ENCODE assay signal across 32 cellular contexts in genomic region chr6:93376026-93376540, GRCh38. TPM values are rescaled to one million over a fixed set of nuclear protein-coding genes. Genes with fewer than 3 reads are reported as not detected.
"Had no signal": no experiment of that assay in that cellular context is flagged by ENCODE, and none has a peak within 500 bp of the region (broad histone marks: within the 10 kb centered on the region; RNA-seq: fewer than 3 reads in every experiment).

No MANE protein-coding gene starts in this region.

- H3K36me3 Mint-ChIP-seq: activated naive CD8-positive, alpha-beta T cell had no signal

- H3K27me3 Mint-ChIP-seq: activated B cell treated with CpG ODN at 0.5 μM for 24 hours; activated CD8-positive, alpha-beta T cell treated with anti-CD3 and anti-CD28 coated beads for 36 hours; activated naive CD8-positive, alpha-beta T cell; activated T-helper 17 cell treated with anti-CD3 and anti-CD28 coated beads, Interleukin-2, amount 50 U/mL, for 72 hours; central memory CD8-positive, alpha-beta T cell; dendritic cell treated with granulocyte-macrophage colony-stimulating factor and Interleukin-4, amounts not matched to agents 40 ng/mL and 50 ng/mL, for 4 days; T-helper 17 cell had no signal

- ATAC-seq: activated CD4-positive, CD25-positive, alpha-beta regulatory T cell treated with anti-CD3 and anti-CD28 coated beads, Interleukin-2, amount 50 U/mL, for 24 hours; activated CD8-positive, alpha-beta T cell treated with anti-CD3 and anti-CD28 coated beads for 36 hours; activated T-cell treated with anti-CD3 and anti-CD28 coated beads, Interleukin-2, amount 50 U/mL, for 4 hours; activated T-helper 17 cell treated with anti-CD3 and anti-CD28 coated beads, Interleukin-2, amount 50 U/mL, for 72 hours; foreskin keratinocyte; gastrocnemius medialis; heart right ventricle; T-helper 17 cell had no signal

- H3K4me1 Mint-ChIP-seq: activated B cell treated with CpG ODN at 0.5 μM for 24 hours; activated T-helper 17 cell treated with anti-CD3 and anti-CD28 coated beads, Interleukin-2, amount 50 U/mL, for 72 hours; central memory CD8-positive, alpha-beta T cell; T-helper 17 cell had no signal

- DNase-seq: activated B cell treated with CpG ODN at 0.5 μM for 24 hours; activated CD4-positive, alpha-beta T cell treated with anti-CD3 and anti-CD28 coated beads for 48 hours; activated CD4-positive, alpha-beta T cell treated with anti-CD3 and anti-CD28 coated beads, Interleukin-2, amount 50 U/mL, for 1 hour; activated CD4-positive, alpha-beta T cell treated with anti-CD3 and anti-CD28 coated beads, Interleukin-2, amount 50 U/mL, for 48 hours; activated CD8-positive, alpha-beta memory T cell treated with anti-CD3 and anti-CD28 coated beads for 24 hours; activated CD8-positive, alpha-beta T cell treated with anti-CD3 and anti-CD28 coated beads for 36 hours; activated effector memory CD4-positive, alpha-beta T cell treated with Interleukin-2 at 50 U/mL for 16 hours; activated gamma-delta T cell treated with Interleukin-2 at 50 U/mL for 16 hours; activated naive CD4-positive, alpha-beta T cell treated with anti-CD3 and anti-CD28 coated beads, Interleukin-2, amount 50 U/mL, for 16 hours; activated naive CD4-positive, alpha-beta T cell treated with Interleukin-2 at 50 U/mL for 16 hours; activated T-cell treated with anti-CD3 and anti-CD28 coated beads, Interleukin-2, amount 50 U/mL, for 4 hours; amniotic stem cell; anterior cingulate cortex; brain microvascular endothelial cell; dorsolateral prefrontal cortex; effector memory CD4-positive, alpha-beta T cell; endodermal cell; foreskin keratinocyte; gastrocnemius medialis; heart right ventricle; T-helper 17 cell; T1000; WERI-Rb-1 had no signal

- H3K4me3 ChIP-seq: coronary artery, dorsolateral prefrontal cortex, esophagus muscularis mucosa, gastrocnemius medialis, heart right ventricle had no signal

- H3K4me1 ChIP-seq: foreskin keratinocyte, gastrocnemius medialis, heart right ventricle had no signal

- H3K9me3 Mint-ChIP-seq: activated B cell treated with CpG ODN at 0.5 μM for 24 hours; activated CD8-positive, alpha-beta T cell treated with anti-CD3 and anti-CD28 coated beads for 36 hours; dendritic cell treated with granulocyte-macrophage colony-stimulating factor and Interleukin-4, amounts not matched to agents 40 ng/mL and 50 ng/mL, for 4 days; endodermal cell; T-helper 2 cell treated with Interferon-gamma antibody and Interleukin-4, amounts not matched to agents 5 μg/mL and 100 μg/mL, for 36 hours had no signal

- H3K36me3 ChIP-seq: brain microvascular endothelial cell, esophagus muscularis mucosa, gastrocnemius medialis, heart right ventricle, WERI-Rb-1 had no signal

- H3K27me3 ChIP-seq: brain microvascular endothelial cell, dorsolateral prefrontal cortex, esophagus muscularis mucosa, foreskin keratinocyte, gastrocnemius medialis, heart right ventricle had no signal

- H3K4me3 Mint-ChIP-seq: activated B cell treated with CpG ODN at 0.5 μM for 24 hours; activated CD8-positive, alpha-beta T cell treated with anti-CD3 and anti-CD28 coated beads for 36 hours; activated naive CD8-positive, alpha-beta T cell; activated T-cell treated with anti-CD3 and anti-CD28 coated beads, Interleukin-2, amount 50 U/mL, for 4 hours; activated T-helper 17 cell treated with anti-CD3 and anti-CD28 coated beads, Interleukin-2, amount 50 U/mL, for 72 hours; central memory CD8-positive, alpha-beta T cell; dendritic cell treated with granulocyte-macrophage colony-stimulating factor and Interleukin-4, amounts not matched to agents 40 ng/mL and 50 ng/mL, for 4 days; endodermal cell; T-helper 17 cell; T-helper 2 cell treated with Interferon-gamma antibody and Interleukin-4, amounts not matched to agents 5 μg/mL and 100 μg/mL, for 36 hours had no signal

- H3K27ac Mint-ChIP-seq: activated B cell treated with CpG ODN at 0.5 μM for 24 hours; activated CD8-positive, alpha-beta T cell treated with anti-CD3 and anti-CD28 coated beads for 36 hours; activated naive CD8-positive, alpha-beta T cell; activated T-helper 17 cell treated with anti-CD3 and anti-CD28 coated beads, Interleukin-2, amount 50 U/mL, for 72 hours; dendritic cell treated with granulocyte-macrophage colony-stimulating factor and Interleukin-4, amounts not matched to agents 40 ng/mL and 50 ng/mL, for 4 days; endodermal cell; T-helper 17 cell; T-helper 2 cell treated with Interferon-gamma antibody and Interleukin-4, amounts not matched to agents 5 μg/mL and 100 μg/mL, for 36 hours had no signal

- H3K9me3 ChIP-seq: esophagus muscularis mucosa, gastrocnemius medialis, heart right ventricle had no signal

- H3K27ac ChIP-seq: brain microvascular endothelial cell, coronary artery, dorsolateral prefrontal cortex, esophagus muscularis mucosa, foreskin keratinocyte, gastrocnemius medialis, heart right ventricle, WERI-Rb-1 had no signal

RNA-seq across cellular contexts. Expression of gene EPHA7, which starts 43.3 kb away (rescaled TPM):
- total RNA-seq: activated B cell treated with CpG ODN at 0.5 μM for 24 hours; activated CD8-positive, alpha-beta T cell treated with anti-CD3 and anti-CD28 coated beads for 36 hours; activated T-cell treated with anti-CD3 and anti-CD28 coated beads, Interleukin-2, amount 50 U/mL, for 4 hours; activated T-helper 17 cell treated with anti-CD3 and anti-CD28 coated beads, Interleukin-2, amount 50 U/mL, for 72 hours; bronchial epithelial cell; T-helper 17 cell had no signal
- polyA plus RNA-seq: foreskin keratinocyte had no signal
